ENCODE assay signal across 1 cellular context in genomic region chr17:39229274-39229913, GRCh38.
TF ChIP-seq lines count a peak whose summit lies in the region.

No MANE protein-coding gene starts in this region.

TF ChIP-seq in H1, 55 proteins besides CTCF, POLR2A, EP300 and RAD21:
- TF ChIP-seq EGR1 (IDR thresholded peaks at IDR 0.05; ENCODE audit: borderline replicate concordance, low read depth, low read length) (no peak), POLR2AphosphoS5 (IDR thresholded peaks at IDR 0.05; ENCODE audit: low read depth, low read length) (no peak), ASH2L (IDR thresholded peaks at IDR 0.05; ENCODE audit: low read length) (no peak)
- TF ChIP-seq, protein P1, sequence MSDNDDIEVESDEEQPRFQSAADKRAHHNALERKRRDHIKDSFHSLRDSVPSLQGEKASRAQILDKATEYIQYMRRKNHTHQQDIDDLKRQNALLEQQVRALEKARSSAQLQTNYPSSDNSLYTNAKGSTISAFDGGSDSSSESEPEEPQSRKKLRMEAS (IDR thresholded peaks at IDR 0.05): no peak
TF ChIP-seq in H1: peak in this region for 0.
